In the genomic region with DNA sequence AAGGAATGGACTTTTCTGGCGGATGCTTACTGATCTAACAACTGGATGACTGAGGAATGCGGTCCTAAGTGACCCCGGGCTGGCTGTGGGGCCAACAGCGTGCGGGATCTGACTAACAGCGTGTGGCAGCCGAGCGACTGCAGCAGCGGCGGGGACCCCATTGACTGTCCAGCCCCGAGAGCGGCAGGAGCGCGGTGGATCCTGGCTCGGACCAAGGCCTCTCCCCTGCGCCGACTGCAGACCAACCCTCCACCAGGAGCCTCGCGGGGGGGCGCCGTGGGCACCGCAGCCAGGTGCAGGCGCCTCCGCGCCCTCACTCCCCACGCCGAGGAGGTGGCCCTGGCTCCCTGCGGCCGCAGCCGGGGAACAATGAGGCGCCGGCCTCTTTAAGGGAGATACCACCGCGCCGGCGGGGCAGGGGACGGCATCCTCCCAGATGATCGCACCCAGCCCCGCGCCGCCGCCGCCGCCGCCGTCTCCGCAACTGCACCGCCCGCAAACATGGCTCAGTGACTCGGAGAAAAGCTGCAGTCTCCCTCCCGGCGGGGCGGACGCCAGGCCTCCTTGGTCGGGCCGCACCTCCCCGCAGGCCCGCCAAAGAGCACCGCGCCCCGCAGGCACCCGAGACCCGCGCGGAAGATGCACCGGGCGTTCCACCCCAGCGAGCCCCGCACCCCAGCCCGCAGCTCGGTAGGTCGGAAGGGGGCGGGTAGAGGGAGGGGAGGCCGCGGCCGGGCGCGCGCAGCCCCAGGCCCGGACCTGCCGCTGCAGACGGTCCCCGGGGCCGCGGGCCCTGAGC, we compare ENCODE assay signal across 1 cellular context.
A peak's percentile ranks its signal among the peaks of the same experiment; 100 is the strongest.
TF ChIP-seq lines count a peak whose summit lies in the region.

No MANE protein-coding gene starts in this region.

TF ChIP-seq in HepG2, 621 proteins besides CTCF, POLR2A, EP300 and RAD21 (continued from another document and continues in another):
- TF ChIP-seq, protein P1, sequence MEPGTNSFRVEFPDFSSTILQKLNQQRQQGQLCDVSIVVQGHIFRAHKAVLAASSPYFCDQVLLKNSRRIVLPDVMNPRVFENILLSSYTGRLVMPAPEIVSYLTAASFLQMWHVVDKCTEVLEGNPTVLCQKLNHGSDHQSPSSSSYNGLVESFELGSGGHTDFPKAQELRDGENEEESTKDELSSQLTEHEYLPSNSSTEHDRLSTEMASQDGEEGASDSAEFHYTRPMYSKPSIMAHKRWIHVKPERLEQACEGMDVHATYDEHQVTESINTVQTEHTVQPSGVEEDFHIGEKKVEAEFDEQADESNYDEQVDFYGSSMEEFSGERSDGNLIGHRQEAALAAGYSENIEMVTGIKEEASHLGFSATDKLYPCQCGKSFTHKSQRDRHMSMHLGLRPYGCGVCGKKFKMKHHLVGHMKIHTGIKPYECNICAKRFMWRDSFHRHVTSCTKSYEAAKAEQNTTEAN (CRISPR knock-in tag; conservative IDR thresholded peaks at IDR 0.05), result no peak
- peak; percentile 35; the same call in 1 of the 2 replicates for TF ChIP-seq SMAD1 (CRISPR knock-in tag; IDR thresholded peaks at IDR 0.05; ENCODE audit: borderline replicate concordance, low read depth)
- TF ChIP-seq PTBP1 (IDR thresholded peaks at IDR 0.05; ENCODE audit: low read depth, low read length, poor library complexity, severe bottlenecking), result no peak
- TF ChIP-seq, protein P2, sequence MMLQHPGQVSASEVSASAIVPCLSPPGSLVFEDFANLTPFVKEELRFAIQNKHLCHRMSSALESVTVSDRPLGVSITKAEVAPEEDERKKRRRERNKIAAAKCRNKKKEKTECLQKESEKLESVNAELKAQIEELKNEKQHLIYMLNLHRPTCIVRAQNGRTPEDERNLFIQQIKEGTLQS (CRISPR knock-in tag; IDR thresholded peaks at IDR 0.05), result no peak
- TF ChIP-seq NFIC (IDR thresholded peaks at IDR 0.05; ENCODE audit: low read length), result no peak
- no peak for TF ChIP-seq DNMT3B (CRISPR knock-in tag; conservative IDR thresholded peaks at IDR 0.05)
- TF ChIP-seq, protein P3, sequence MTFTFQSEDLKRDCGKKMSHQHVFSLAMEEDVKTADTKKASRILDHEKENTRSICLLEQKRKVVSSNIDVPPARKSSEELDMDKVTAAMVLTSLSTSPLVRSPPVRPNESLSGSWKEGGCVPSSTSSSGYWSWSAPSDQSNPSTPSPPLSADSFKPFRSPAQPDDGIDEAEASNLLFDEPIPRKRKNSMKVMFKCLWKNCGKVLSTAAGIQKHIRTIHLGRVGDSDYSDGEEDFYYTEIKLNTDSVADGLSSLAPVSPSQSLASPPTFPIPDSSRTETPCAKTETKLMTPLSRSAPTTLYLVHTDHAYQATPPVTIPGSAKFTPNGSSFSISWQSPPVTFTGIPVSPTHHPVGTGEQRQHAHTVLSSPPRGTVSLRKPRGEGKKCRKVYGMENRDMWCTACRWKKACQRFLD (CRISPR knock-in tag; IDR thresholded peaks at IDR 0.05; ENCODE audit: borderline replicate concordance), result no peak
- TF ChIP-seq CCDC6 (CRISPR knock-in tag; IDR thresholded peaks at IDR 0.05), result no peak
- peak; percentile 50; the same call in 1 of the 2 replicates for TF ChIP-seq PHF21A (CRISPR knock-in tag; IDR thresholded peaks at IDR 0.05)
- TF ChIP-seq, protein P4, sequence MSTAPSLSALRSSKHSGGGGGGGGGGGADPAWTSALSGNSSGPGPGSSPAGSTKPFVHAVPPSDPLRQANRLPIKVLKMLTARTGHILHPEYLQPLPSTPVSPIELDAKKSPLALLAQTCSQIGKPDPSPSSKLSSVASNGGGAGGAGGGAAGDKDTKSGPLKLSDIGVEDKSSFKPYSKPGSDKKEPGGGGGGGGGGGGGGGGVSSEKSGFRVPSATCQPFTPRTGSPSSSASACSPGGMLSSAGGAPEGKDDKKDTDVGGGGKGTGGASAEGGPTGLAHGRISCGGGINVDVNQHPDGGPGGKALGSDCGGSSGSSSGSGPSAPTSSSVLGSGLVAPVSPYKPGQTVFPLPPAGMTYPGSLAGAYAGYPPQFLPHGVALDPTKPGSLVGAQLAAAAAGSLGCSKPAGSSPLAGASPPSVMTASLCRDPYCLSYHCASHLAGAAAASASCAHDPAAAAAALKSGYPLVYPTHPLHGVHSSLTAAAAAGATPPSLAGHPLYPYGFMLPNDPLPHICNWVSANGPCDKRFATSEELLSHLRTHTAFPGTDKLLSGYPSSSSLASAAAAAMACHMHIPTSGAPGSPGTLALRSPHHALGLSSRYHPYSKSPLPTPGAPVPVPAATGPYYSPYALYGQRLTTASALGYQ (CRISPR knock-in tag; IDR thresholded peaks at IDR 0.05), result no peak; the same call in none of the 2 replicates
- TF ChIP-seq, protein P5, sequence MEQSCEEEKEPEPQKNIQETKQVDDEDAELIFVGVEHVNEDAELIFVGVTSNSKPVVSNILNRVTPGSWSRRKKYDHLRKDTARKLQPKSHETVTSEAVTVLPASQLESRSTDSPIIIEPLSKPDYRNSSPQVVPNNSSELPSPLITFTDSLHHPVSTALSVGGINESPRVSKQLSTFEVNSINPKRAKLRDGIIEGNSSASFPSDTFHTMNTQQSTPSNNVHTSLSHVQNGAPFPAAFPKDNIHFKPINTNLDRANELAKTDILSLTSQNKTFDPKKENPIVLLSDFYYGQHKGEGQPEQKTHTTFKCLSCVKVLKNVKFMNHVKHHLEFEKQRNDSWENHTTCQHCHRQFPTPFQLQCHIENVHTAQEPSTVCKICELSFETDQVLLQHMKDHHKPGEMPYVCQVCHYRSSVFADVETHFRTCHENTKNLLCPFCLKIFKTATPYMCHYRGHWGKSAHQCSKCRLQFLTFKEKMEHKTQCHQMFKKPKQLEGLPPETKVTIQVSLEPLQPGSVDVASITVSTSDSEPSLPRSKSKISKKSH (CRISPR knock-in tag; IDR thresholded peaks at IDR 0.05; ENCODE audit: borderline replicate concordance), result no peak
- no peak for TF ChIP-seq GTF3A (CRISPR knock-in tag; conservative IDR thresholded peaks at IDR 0.05)
- no peak for TF ChIP-seq SP1 (IDR thresholded peaks at IDR 0.05)
- TF ChIP-seq SP1 (CRISPR knock-in tag; IDR thresholded peaks at IDR 0.05), result no peak
- no peak for TF ChIP-seq ZNF569 (CRISPR knock-in tag; IDR thresholded peaks at IDR 0.05; ENCODE audit: borderline replicate concordance)
- no peak for TF ChIP-seq ZNF121 (CRISPR knock-in tag; IDR thresholded peaks at IDR 0.05)
- no peak for TF ChIP-seq ZNF256 (CRISPR knock-in tag; conservative IDR thresholded peaks at IDR 0.05)
- TF ChIP-seq, protein P6, sequence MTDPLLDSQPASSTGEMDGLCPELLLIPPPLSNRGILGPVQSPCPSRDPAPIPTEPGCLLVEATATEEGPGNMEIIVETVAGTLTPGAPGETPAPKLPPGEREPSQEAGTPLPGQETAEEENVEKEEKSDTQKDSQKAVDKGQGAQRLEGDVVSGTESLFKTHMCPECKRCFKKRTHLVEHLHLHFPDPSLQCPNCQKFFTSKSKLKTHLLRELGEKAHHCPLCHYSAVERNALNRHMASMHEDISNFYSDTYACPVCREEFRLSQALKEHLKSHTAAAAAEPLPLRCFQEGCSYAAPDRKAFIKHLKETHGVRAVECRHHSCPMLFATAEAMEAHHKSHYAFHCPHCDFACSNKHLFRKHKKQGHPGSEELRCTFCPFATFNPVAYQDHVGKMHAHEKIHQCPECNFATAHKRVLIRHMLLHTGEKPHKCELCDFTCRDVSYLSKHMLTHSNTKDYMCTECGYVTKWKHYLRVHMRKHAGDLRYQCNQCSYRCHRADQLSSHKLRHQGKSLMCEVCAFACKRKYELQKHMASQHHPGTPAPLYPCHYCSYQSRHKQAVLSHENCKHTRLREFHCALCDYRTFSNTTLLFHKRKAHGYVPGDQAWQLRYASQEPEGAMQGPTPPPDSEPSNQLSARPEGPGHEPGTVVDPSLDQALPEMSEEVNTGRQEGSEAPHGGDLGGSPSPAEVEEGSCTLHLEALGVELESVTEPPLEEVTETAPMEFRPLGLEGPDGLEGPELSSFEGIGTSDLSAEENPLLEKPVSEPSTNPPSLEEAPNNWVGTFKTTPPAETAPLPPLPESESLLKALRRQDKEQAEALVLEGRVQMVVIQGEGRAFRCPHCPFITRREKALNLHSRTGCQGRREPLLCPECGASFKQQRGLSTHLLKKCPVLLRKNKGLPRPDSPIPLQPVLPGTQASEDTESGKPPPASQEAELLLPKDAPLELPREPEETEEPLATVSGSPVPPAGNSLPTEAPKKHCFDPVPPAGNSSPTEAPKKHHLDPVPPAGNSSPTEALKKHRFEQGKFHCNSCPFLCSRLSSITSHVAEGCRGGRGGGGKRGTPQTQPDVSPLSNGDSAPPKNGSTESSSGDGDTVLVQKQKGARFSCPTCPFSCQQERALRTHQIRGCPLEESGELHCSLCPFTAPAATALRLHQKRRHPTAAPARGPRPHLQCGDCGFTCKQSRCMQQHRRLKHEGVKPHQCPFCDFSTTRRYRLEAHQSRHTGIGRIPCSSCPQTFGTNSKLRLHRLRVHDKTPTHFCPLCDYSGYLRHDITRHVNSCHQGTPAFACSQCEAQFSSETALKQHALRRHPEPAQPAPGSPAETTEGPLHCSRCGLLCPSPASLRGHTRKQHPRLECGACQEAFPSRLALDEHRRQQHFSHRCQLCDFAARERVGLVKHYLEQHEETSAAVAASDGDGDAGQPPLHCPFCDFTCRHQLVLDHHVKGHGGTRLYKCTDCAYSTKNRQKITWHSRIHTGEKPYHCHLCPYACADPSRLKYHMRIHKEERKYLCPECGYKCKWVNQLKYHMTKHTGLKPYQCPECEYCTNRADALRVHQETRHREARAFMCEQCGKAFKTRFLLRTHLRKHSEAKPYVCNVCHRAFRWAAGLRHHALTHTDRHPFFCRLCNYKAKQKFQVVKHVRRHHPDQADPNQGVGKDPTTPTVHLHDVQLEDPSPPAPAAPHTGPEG (CRISPR knock-in tag; IDR thresholded peaks at IDR 0.05), result no peak
- no peak for TF ChIP-seq SMC3 (IDR thresholded peaks at IDR 0.05; ENCODE audit: low read length)
- TF ChIP-seq ZNF354B (CRISPR knock-in tag; IDR thresholded peaks at IDR 0.05), result no peak
- no peak for TF ChIP-seq ZNF230 (CRISPR knock-in tag; IDR thresholded peaks at IDR 0.05)
- TF ChIP-seq ELF1 (CRISPR knock-in tag; IDR thresholded peaks at IDR 0.05), result no peak
- no peak for TF ChIP-seq ESRRA (CRISPR knock-in tag; IDR thresholded peaks at IDR 0.05; ENCODE audit: low read depth)
- TF ChIP-seq, protein P7, sequence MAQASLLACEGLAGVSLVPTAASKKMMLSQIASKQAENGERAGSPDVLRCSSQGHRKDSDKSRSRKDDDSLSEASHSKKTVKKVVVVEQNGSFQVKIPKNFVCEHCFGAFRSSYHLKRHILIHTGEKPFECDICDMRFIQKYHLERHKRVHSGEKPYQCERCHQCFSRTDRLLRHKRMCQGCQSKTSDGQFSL (CRISPR knock-in tag; IDR thresholded peaks at IDR 0.05), result peak; percentile 64
- TF ChIP-seq NBN (conservative IDR thresholded peaks at IDR 0.05), result no peak
- TF ChIP-seq, protein P8, sequence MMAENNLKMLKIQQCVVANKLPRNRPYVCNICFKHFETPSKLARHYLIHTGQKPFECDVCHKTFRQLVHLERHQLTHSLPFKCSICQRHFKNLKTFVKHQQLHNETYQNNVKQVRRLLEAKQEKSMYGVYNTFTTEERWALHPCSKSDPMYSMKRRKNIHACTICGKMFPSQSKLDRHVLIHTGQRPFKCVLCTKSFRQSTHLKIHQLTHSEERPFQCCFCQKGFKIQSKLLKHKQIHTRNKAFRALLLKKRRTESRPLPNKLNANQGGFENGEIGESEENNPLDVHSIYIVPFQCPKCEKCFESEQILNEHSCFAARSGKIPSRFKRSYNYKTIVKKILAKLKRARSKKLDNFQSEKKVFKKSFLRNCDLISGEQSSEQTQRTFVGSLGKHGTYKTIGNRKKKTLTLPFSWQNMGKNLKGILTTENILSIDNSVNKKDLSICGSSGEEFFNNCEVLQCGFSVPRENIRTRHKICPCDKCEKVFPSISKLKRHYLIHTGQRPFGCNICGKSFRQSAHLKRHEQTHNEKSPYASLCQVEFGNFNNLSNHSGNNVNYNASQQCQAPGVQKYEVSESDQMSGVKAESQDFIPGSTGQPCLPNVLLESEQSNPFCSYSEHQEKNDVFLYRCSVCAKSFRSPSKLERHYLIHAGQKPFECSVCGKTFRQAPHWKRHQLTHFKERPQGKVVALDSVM (CRISPR knock-in tag; IDR thresholded peaks at IDR 0.05), result no peak
- 0 out of 2 replicates have a peak, but pooled peaks have one; percentile 52 for TF ChIP-seq ZFYVE20 (CRISPR knock-in tag; IDR thresholded peaks at IDR 0.05; ENCODE audit: borderline replicate concordance, low read depth)
- no peak; the same call in 1 of the 2 replicates for TF ChIP-seq ZNF329 (CRISPR knock-in tag; IDR thresholded peaks at IDR 0.05; ENCODE audit: low read depth)
- TF ChIP-seq, protein P9, sequence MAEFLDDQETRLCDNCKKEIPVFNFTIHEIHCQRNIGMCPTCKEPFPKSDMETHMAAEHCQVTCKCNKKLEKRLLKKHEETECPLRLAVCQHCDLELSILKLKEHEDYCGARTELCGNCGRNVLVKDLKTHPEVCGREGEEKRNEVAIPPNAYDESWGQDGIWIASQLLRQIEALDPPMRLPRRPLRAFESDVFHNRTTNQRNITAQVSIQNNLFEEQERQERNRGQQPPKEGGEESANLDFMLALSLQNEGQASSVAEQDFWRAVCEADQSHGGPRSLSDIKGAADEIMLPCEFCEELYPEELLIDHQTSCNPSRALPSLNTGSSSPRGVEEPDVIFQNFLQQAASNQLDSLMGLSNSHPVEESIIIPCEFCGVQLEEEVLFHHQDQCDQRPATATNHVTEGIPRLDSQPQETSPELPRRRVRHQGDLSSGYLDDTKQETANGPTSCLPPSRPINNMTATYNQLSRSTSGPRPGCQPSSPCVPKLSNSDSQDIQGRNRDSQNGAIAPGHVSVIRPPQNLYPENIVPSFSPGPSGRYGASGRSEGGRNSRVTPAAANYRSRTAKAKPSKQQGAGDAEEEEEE (CRISPR knock-in tag; IDR thresholded peaks at IDR 0.05; ENCODE audit: borderline replicate concordance), result no peak
- no peak for TF ChIP-seq XRCC5 (optimal IDR thresholded peaks at IDR 0.05; ENCODE audit: low read length)
- TF ChIP-seq, protein P10, sequence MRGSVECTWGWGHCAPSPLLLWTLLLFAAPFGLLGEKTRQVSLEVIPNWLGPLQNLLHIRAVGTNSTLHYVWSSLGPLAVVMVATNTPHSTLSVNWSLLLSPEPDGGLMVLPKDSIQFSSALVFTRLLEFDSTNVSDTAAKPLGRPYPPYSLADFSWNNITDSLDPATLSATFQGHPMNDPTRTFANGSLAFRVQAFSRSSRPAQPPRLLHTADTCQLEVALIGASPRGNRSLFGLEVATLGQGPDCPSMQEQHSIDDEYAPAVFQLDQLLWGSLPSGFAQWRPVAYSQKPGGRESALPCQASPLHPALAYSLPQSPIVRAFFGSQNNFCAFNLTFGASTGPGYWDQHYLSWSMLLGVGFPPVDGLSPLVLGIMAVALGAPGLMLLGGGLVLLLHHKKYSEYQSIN (CRISPR knock-in tag; IDR thresholded peaks at IDR 0.05; ENCODE audit: borderline replicate concordance), result no peak
- TF ChIP-seq KLF16 (CRISPR knock-in tag; IDR thresholded peaks at IDR 0.05), result peak; percentile 56 to 65; a peak in 2 of 4 replicates
- TF ChIP-seq MIER2 (CRISPR knock-in tag; IDR thresholded peaks at IDR 0.05), result no peak
- TF ChIP-seq, protein P11, sequence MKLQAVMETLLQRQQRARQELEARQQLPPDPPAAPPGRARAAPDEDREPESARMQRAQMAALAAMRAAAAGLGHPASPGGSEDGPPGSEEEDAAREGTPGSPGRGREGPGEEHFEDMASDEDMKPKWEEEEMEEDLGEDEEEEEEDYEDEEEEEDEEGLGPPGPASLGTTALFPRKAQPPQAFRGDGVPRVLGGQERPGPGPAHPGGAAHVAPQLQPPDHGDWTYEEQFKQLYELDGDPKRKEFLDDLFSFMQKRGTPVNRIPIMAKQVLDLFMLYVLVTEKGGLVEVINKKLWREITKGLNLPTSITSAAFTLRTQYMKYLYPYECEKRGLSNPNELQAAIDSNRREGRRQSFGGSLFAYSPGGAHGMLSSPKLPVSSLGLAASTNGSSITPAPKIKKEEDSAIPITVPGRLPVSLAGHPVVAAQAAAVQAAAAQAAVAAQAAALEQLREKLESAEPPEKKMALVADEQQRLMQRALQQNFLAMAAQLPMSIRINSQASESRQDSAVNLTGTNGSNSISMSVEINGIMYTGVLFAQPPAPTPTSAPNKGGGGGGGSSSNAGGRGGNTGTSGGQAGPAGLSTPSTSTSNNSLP (IDR thresholded peaks at IDR 0.05; ENCODE audit: low read depth, low read length), result no peak
- TF ChIP-seq MLLT10 (CRISPR knock-in tag; IDR thresholded peaks at IDR 0.05), result no peak
- peak; percentile 36; the same call in 1 of the 2 replicates for TF ChIP-seq ZFX (CRISPR knock-in tag; IDR thresholded peaks at IDR 0.05; ENCODE audit: low read depth)
- no peak for TF ChIP-seq PITX1 (CRISPR knock-in tag; IDR thresholded peaks at IDR 0.05)
